9 cellular contexts compared by ENCODE assay signal in genomic region chr21:26748066-26748465, GRCh38.
"Had no signal": no experiment of that assay in that cellular context is flagged by ENCODE, and none has a peak within 500 bp of the region (broad histone marks: within the 10 kb centered on the region; RNA-seq: fewer than 3 reads in every experiment).

No MANE protein-coding gene starts in this region.

- H3K9me3 ChIP-seq: HAP-1 had no signal

- H3K27ac ChIP-seq: GM23248 had no signal

- H3K4me3 ChIP-seq: GM23248, GM23338, HAP-1 had no signal

- H3K4me1 ChIP-seq: HAP-1 had no signal

- ATAC-seq: GM23338, HCT116 had no signal

- DNase-seq: GM23248, GOT3, H7, H9, HCEC 1CT, HFFc6 had no signal

- H3K36me3 ChIP-seq: HAP-1 had no signal
